ENCODE assay signal across 8 cellular contexts in the genomic region with DNA sequence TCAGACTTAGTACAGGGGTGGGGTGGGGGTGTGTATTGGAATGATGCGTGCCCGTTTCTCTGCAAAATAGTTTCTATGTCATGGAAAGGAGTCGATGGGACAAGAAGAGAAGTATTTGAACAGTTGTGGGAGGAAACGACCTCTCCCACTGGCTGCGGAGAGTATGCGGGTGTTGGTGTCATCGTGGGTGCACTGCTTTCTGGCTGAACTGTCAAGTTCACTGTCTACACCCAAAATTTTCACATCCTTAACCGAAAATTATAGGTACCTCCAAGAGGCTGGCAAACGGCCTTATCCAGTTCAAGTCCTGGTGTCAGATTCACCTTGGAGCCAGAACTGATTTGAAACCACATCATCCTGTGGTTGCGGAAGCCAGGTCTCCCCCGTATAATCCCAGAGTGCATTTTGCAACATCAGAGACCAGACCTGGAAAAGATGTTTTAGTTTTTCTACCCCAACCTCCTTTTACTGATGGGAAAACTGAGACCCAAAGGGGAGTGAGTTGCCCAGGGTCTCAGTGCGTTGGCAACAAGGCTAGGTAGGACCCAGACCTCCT. TPM values are rescaled to one million over a fixed set of nuclear protein-coding genes. Genes with fewer than 3 reads are reported as not detected.
DNase-seq lines count a peak whose midpoint lies in the region; ATAC-seq and TF ChIP-seq lines count a peak whose summit lies in the region.

No MANE protein-coding gene starts in this region.

- H3K79me2 ChIP-seq in GM23248 (ENCODE audit: insufficient read depth) = peaks cover 51% of the 10 kb centered on the region

- H3K9me2 ChIP-seq in GM23248 (ENCODE audit: insufficient read depth) = no peaks in the 10 kb centered on the region

- H3K4me1 ChIP-seq in GM23248 (ENCODE audit: insufficient read depth) (peaks cover 14% of the 10 kb centered on the region), prostate gland (replicated peaks) (no peaks in the 10 kb centered on the region)

- H3K9me3 ChIP-seq in GM23248 (ENCODE audit: low read depth) (no peaks in the 10 kb centered on the region), SK-N-MC (ENCODE audit: low read depth, low read length) (no peaks in the 10 kb centered on the region), prostate gland (no peaks in the 10 kb centered on the region)

- no peaks in the 10 kb centered on the region; the same call in 1 of the 2 replicates for H3K36me3 ChIP-seq in GM23248 (ENCODE audit: low read depth)
- peaks cover 36% of the 10 kb centered on the region for H3K36me3 ChIP-seq in SK-N-MC (ENCODE audit: insufficient read depth, low read length)
- H3K36me3 ChIP-seq in prostate gland = peaks cover 3 to 23% of the 10 kb centered on the region in 2 donors

- TF ChIP-seq CTCF in epithelial cell of proximal tubule (conservative IDR thresholded peaks at IDR 0.05; ENCODE audit: low read depth, low read length) = no peak
- TF ChIP-seq CTCF in prostate gland (IDR thresholded peaks at IDR 0.05) = no peak

- in situ Hi-C loops in GM23248 (cut with MboI) = no loop called here

- TF ChIP-seq POLR2A in prostate gland (IDR thresholded peaks at IDR 0.05) = no peak

- peak overlapping the region; percentile 82 for H3K4me3 ChIP-seq in GM23248
- peak overlapping the region; percentile 78 for H3K4me3 ChIP-seq in SK-N-MC
- peak overlapping the region; percentile 75 for H3K4me3 ChIP-seq in epithelial cell of proximal tubule (ENCODE audit: low read depth, low read length)
- peak overlapping the region; percentile 61 to 88 for H3K4me3 ChIP-seq in prostate gland

- H3K27ac ChIP-seq in GM23248 (peak overlapping the region; percentile 74), SK-N-MC (peak overlapping the region; percentile 60; the same call in 1 of the 2 replicates), prostate gland (peak overlapping the region; percentile 80 to 89)

- H3K27me3 ChIP-seq in GM23248 (replicated peaks; ENCODE audit: insufficient read depth) (no peaks in the 10 kb centered on the region), prostate gland (replicated peaks; ENCODE audit: insufficient read depth) (no peaks in the 10 kb centered on the region)

- H3K4me2 ChIP-seq in GM23248 (ENCODE audit: unreplicated experiment) = peak overlapping the region; percentile 77

- H3F3A ChIP-seq in GM23248 (ENCODE audit: insufficient read depth) = no peaks in the 10 kb centered on the region

- peak overlapping the region; percentile 93 for H3K9ac ChIP-seq in GM23248
- peak overlapping the region; percentile 96 for H3K9ac ChIP-seq in SK-N-MC (ENCODE audit: insufficient read length)

- no peaks in the 10 kb centered on the region for H4K20me1 ChIP-seq in GM23248 (ENCODE audit: insufficient read depth)

- no peak for ATAC-seq in GM18519 (IDR thresholded peaks at IDR 0.05; ENCODE audit: low FRiP score, unreplicated experiment)

- DNase-seq in GM23248 (peak; percentile 54), SK-N-MC (ENCODE audit: low read depth, low spot score) (no peak), epithelial cell of proximal tubule (ENCODE audit: low read depth) (no peak), prostate gland (ENCODE audit: low spot score) (no peak), amniotic stem cell (lab: John Stamatoyannopoulos, UW) (no peak), NCI-H82 treated with DMSO at 0.1 percent for 48 hours (lab: John Stamatoyannopoulos, UW; ENCODE audit: unreplicated experiment) (no peak), NCI-H1694 treated with DMSO at 0.1 percent for 48 hours (lab: John Stamatoyannopoulos, UW) (no peak)

- intact Hi-C loops in prostate gland (cut with DNase I) = no loop called here

- 21 to 22% methylated on average over 12 of the region's 12 CpGs for WGBS in GM23248 (ENCODE audit: low coverage in 1 of 2, low lambda C conversion rate in 2 of 2, missing lambda C conversion rate in 2 of 2), 2 experiments
- WGBS in prostate gland = 22% methylated on average over 12 of the region's 12 CpGs

- H2AFZ ChIP-seq in GM23248 = peak overlapping the region; percentile 85

RNA-seq across cellular contexts. Expression of gene SSRP1, which starts 0.5 kb away (rescaled TPM):
- total RNA-seq in GM23248 (2014; rRNA removed; shearing (Covaris generic)) = 69.2 and 76.2 TPM in 2 replicates
- polyA plus RNA-seq in GM23248 (2016; fragmentation: Nextera tagmentation; extraction: Ambion mirVana) = 29.3 and 32.9 TPM in 2 replicates
- total RNA-seq in epithelial cell of proximal tubule (141 and 218 TPM in 2 replicates), prostate gland (10 to 100 TPM; 82.6 to 85.4 TPM)

RNA-seq across cellular contexts. Expression of gene P2RX3, which starts 2.0 kb away (rescaled TPM):
- not detected in 2 replicates for total RNA-seq in GM23248 (2014; rRNA removed; shearing (Covaris generic))
- 0.10 TPM in 1 of 2 replicates, not detected in the other for polyA plus RNA-seq in GM23248 (2016; fragmentation: Nextera tagmentation; extraction: Ambion mirVana)
- total RNA-seq in epithelial cell of proximal tubule (not detected in 2 replicates), prostate gland (under 1 TPM in 1 of 2 donors, not detected in 1; 0.40 TPM)

RNA-seq across cellular contexts. Expression of gene TNKS1BP1, which starts 11.4 kb away (rescaled TPM):
- 89.7 and 92.1 TPM in 2 replicates for total RNA-seq in GM23248 (2014; rRNA removed; shearing (Covaris generic))
- 88.2 and 88.8 TPM in 2 replicates for polyA plus RNA-seq in GM23248 (2016; fragmentation: Nextera tagmentation; extraction: Ambion mirVana)
- total RNA-seq in epithelial cell of proximal tubule (65.4 and 66.3 TPM in 2 replicates), prostate gland (100 to 1,000 TPM; 140 to 158 TPM)

RNA-seq across cellular contexts. Expression of gene PRG3, which starts 44.8 kb away (rescaled TPM):
- total RNA-seq in GM23248 (2014; rRNA removed; shearing (Covaris generic)) = not detected in 2 replicates
- not detected in 2 replicates for polyA plus RNA-seq in GM23248 (2016; fragmentation: Nextera tagmentation; extraction: Ambion mirVana)
- total RNA-seq in epithelial cell of proximal tubule = not detected in 2 replicates
- total RNA-seq in prostate gland = not detected

RNA-seq across cellular contexts. Expression of gene PRG2, which starts 54.3 kb away (rescaled TPM):
- 0.51 and 2.2 TPM in 2 replicates for total RNA-seq in GM23248 (2014; rRNA removed; shearing (Covaris generic))
- 2.6 and 2.8 TPM in 2 replicates for polyA plus RNA-seq in GM23248 (2016; fragmentation: Nextera tagmentation; extraction: Ambion mirVana)
- total RNA-seq in epithelial cell of proximal tubule (not detected in 2 replicates), prostate gland (under 1 TPM in 1 of 2 donors, not detected in 1; 0.36 TPM)
